Comparison of ENCODE assay signal across 1 cellular context in genomic region chr2:179252439-179252838, GRCh38.
TF ChIP-seq lines count a peak whose summit lies in the region.

No MANE protein-coding gene starts in this region.

TF ChIP-seq in GM23338, 12 proteins besides CTCF, POLR2A, EP300 and RAD21 (continued from another document):
- TF ChIP-seq ZNF462 (CRISPR knock-in tag; IDR thresholded peaks at IDR 0.05) = no peak
- TF ChIP-seq EZH2 (IDR thresholded peaks at IDR 0.05; ENCODE audit: low read depth, unreplicated experiment) = no peak
- TF ChIP-seq NANOG (IDR thresholded peaks at IDR 0.05; ENCODE audit: borderline replicate concordance) = no peak
- TF ChIP-seq CREB1 (CRISPR knock-in tag; IDR thresholded peaks at IDR 0.05; ENCODE audit: low read depth) = no peak
- TF ChIP-seq ZNF331 (CRISPR knock-in tag; IDR thresholded peaks at IDR 0.05; ENCODE audit: low read depth) = no peak
- no peak for TF ChIP-seq STAT1 (IDR thresholded peaks at IDR 0.05; ENCODE audit: unreplicated experiment)
- TF ChIP-seq ETS1 (IDR thresholded peaks at IDR 0.05) = no peak
- TF ChIP-seq EZH2phosphoT487 (IDR thresholded peaks at IDR 0.05; ENCODE audit: unreplicated experiment) = no peak
- TF ChIP-seq JUNB (IDR thresholded peaks at IDR 0.05; ENCODE audit: unreplicated experiment) = no peak
